16 cellular contexts compared by ENCODE assay signal in genomic region chr12:100877776-100878175, GRCh38.
DNase-seq lines count a peak whose midpoint lies in the region; ATAC-seq and TF ChIP-seq lines count a peak whose summit lies in the region.
"Had no signal": no experiment of that assay in that cellular context is flagged by ENCODE, and none has a peak within 500 bp of the region (broad histone marks: within the 10 kb centered on the region; RNA-seq: fewer than 3 reads in every experiment).

No MANE protein-coding gene starts in this region.

- in situ Hi-C loops in KBM-7 (cut with MboI; ENCODE audit: low pct_unique_long_range_greater_than_20kb, low sequenced_read_pairs): no loop called here

- H3K9me3 ChIP-seq in BE2C (no peaks in the 10 kb centered on the region), SJCRH30 (replicated peaks) (no peaks in the 10 kb centered on the region)
- H3K9me3 ChIP-seq: SJSA1 had no signal

- H3K4me3 ChIP-seq in BE2C (ENCODE audit: low read depth, low read length) (no peak overlapping the region), HFF-Myc (replicated peaks; ENCODE audit: low read depth, low read length) (no peak overlapping the region), WI38 (ENCODE audit: low read depth, low read length) (no peak overlapping the region), SJCRH30 (no peak overlapping the region)
- H3K4me3 ChIP-seq: SJSA1 had no signal

- TF ChIP-seq CTCF in BE2C (IDR thresholded peaks at IDR 0.05; ENCODE audit: low read depth, low read length) (peak; percentile 24), HFF-Myc (IDR thresholded peaks at IDR 0.05; ENCODE audit: low read depth, low read length, missing control alignments) (peak; percentile 34), WI38 (IDR thresholded peaks at IDR 0.05; ENCODE audit: low read depth, low read length) (peak; percentile 22; the same call in 1 of the 2 replicates)

- H3K4me1 ChIP-seq in BE2C (no peaks in the 10 kb centered on the region), SJCRH30 (no peaks in the 10 kb centered on the region)
- H3K4me1 ChIP-seq: SJSA1 had no signal

- no peak for ATAC-seq in HG02678 (IDR thresholded peaks at IDR 0.05; ENCODE audit: unreplicated experiment)
- ATAC-seq: esophagus mucosa had no signal

- H3K27me3 ChIP-seq in BE2C (no peaks in the 10 kb centered on the region), SJCRH30 (no peaks in the 10 kb centered on the region)
- H3K27me3 ChIP-seq: SJSA1 had no signal

- no peak for DNase-seq in BE2C
- DNase-seq in HFF-Myc (ENCODE audit: extremely low read depth, low read depth): no peak
- DNase-seq in iPS-NIHi11 (ENCODE audit: low spot score): peak; percentile 21
- DNase-seq in UCSD-AML1 (lab: John Stamatoyannopoulos, UW; ENCODE audit: unreplicated experiment): no peak
- no peak for DNase-seq in SJCRH30
- no peak for DNase-seq in KBM-7
- DNase-seq: activated CD4-positive, alpha-beta T cell treated with anti-CD3 and anti-CD28 coated beads, Interleukin-2, amount 10 ng/mL, durations not matched to agents 7 days and 5 days; GDM1; NCI-H1092 treated with DMSO at 0.1 percent for 48 hours; NCI-H526; stimulated activated CD4-positive, alpha-beta T cell treated with anti-CD3 and anti-CD28 coated beads, Interleukin-4, amount 100 ng/mL, for 24 hours; stimulated activated naive CD4-positive, alpha-beta T cell treated with Interleukin-2 at 50 U/mL for 16 hours had no signal

- H3K27ac ChIP-seq in SJCRH30: no peak overlapping the region
- H3K27ac ChIP-seq: SJSA1 had no signal

- no peaks in the 10 kb centered on the region for H3K36me3 ChIP-seq in BE2C
- no peaks in the 10 kb centered on the region for H3K36me3 ChIP-seq in SJCRH30
- H3K36me3 ChIP-seq: SJSA1 had no signal
